18 cellular contexts compared by ENCODE assay signal in the genomic region with DNA sequence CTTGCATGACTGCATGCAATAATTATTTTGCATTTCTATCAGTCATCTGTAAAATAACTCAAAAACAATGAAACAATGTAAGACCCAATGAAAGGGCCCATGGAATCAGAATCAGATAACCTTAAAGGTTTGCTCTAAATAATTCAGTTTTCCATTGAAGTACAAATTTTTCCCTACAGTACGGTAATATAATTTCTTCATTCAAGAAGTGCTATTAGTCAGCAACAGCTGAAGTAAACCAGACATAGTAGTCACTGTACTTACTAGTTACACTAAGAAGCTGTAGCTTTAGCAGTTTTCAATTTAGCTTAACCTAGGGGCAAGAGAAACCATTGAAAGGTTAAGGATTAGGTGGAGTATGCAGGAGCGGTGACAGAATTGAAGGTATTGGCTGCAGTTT. TPM values are rescaled to one million over a fixed set of nuclear protein-coding genes. Genes with fewer than 3 reads are reported as not detected.
DNase-seq lines count a peak whose midpoint lies in the region; FAIRE-seq and TF ChIP-seq lines count a peak whose summit lies in the region.
"Had no signal": no experiment of that assay in that cellular context is flagged by ENCODE, and none has a peak within 500 bp of the region (broad histone marks: within the 10 kb centered on the region; RNA-seq: fewer than 3 reads in every experiment).

No MANE protein-coding gene starts in this region.

- TF ChIP-seq CTCF in bronchial epithelial cell (IDR thresholded peaks at IDR 0.05; ENCODE audit: insufficient read depth, low read length, severe bottlenecking) (no peak), spleen (IDR thresholded peaks at IDR 0.05 in 8 of 11, conservative IDR thresholded peaks at IDR 0.05 in 3 of 11) (no peak)

- H2AFZ ChIP-seq in mesenchymal stem cell (ENCODE audit: low read depth, low read length), result no peak overlapping the region
- H2AFZ ChIP-seq: PC-9 had no signal

- H3K36me3 Mint-ChIP-seq in activated T-helper 1 cell treated with anti-CD3 and anti-CD28 coated beads, Interleukin-12 subunit alpha, Interleukin-12 subunit beta, Interleukin-2, Interleukin-4 antibody, amounts not matched to agents 30 ng/mL and 10 ng/mL and 1 ng/mL, durations not matched to agents 14 hours and 24 hours and 36 hours (ENCODE audit: low read depth), result no peaks in the 10 kb centered on the region

- no peak overlapping the region for H2BK120ac ChIP-seq in mesenchymal stem cell (ENCODE audit: low read depth, low read length)

- H2BK15ac ChIP-seq in mesenchymal stem cell (ENCODE audit: low read depth, poor library complexity, severe bottlenecking), result no peak overlapping the region

- TF ChIP-seq POLR2A in spleen (IDR thresholded peaks at IDR 0.05), result no peak

- no peak overlapping the region for H4K8ac ChIP-seq in mesenchymal stem cell (ENCODE audit: low read length)

- H3K9ac ChIP-seq in HUES64 (ENCODE audit: low read depth, low read length), result no peak overlapping the region
- peak overlapping the region; percentile 14 for H3K9ac ChIP-seq in mesenchymal stem cell (ENCODE audit: low read length)

- H3K27ac ChIP-seq in HUES64 (ENCODE audit: low read depth, low read length) (0 out of 2 replicates have a peak overlapping the region, but pooled peaks have one; percentile 16), mesenchymal stem cell (ENCODE audit: low read length, poor library complexity, severe bottlenecking) (no peak overlapping the region), spleen (no peak overlapping the region)
- H3K27ac ChIP-seq: C4-2B, PC-9 had no signal

- H3K18ac ChIP-seq in mesenchymal stem cell (ENCODE audit: low read depth in 1 of 2, low read length in 2 of 2), result no peak overlapping the region

- intact Hi-C loops in activated T-helper 1 cell treated with anti-CD3 and anti-CD28 coated beads, Interleukin-12 subunit alpha, Interleukin-12 subunit beta, Interleukin-2, Interleukin-4 antibody, amounts not matched to agents 30 ng/mL and 10 ng/mL and 1 ng/mL, durations not matched to agents 14 hours and 24 hours and 36 hours (cut with micrococcal nuclease), result no loop called here
- intact Hi-C loops in spleen (cut with DNase I; ENCODE audit: low total_unique reads), result no loop called here

- H3K23ac ChIP-seq in mesenchymal stem cell (ENCODE audit: low read length in 2 of 2), result no peak overlapping the region

- no peak overlapping the region for H3K27ac Mint-ChIP-seq in activated T-helper 1 cell treated with anti-CD3 and anti-CD28 coated beads, Interleukin-12 subunit alpha, Interleukin-12 subunit beta, Interleukin-2, Interleukin-4 antibody, amounts not matched to agents 30 ng/mL and 10 ng/mL and 1 ng/mL, durations not matched to agents 14 hours and 24 hours and 36 hours

- 75% methylated on average over 2 of the region's 2 CpGs for WGBS in HUES64
- 71% methylated on average over 1 of the region's 2 CpGs for WGBS in mesenchymal stem cell
- WGBS in spleen, 5 donors, result 48 to 80% (median 52%) methylated on average over 2 of the region's 2 CpGs

- H3K9me3 Mint-ChIP-seq in activated T-helper 1 cell treated with anti-CD3 and anti-CD28 coated beads, Interleukin-12 subunit alpha, Interleukin-12 subunit beta, Interleukin-2, Interleukin-4 antibody, amounts not matched to agents 30 ng/mL and 10 ng/mL and 1 ng/mL, durations not matched to agents 14 hours and 24 hours and 36 hours, result no peaks in the 10 kb centered on the region

- no peak overlapping the region for H3K4me3 Mint-ChIP-seq in activated T-helper 1 cell treated with anti-CD3 and anti-CD28 coated beads, Interleukin-12 subunit alpha, Interleukin-12 subunit beta, Interleukin-2, Interleukin-4 antibody, amounts not matched to agents 30 ng/mL and 10 ng/mL and 1 ng/mL, durations not matched to agents 14 hours and 24 hours and 36 hours

- H4K91ac ChIP-seq in mesenchymal stem cell (ENCODE audit: low read length), result no peak overlapping the region

- H3K27me3 ChIP-seq in HUES64 (ENCODE audit: insufficient read depth, low read length), result no peaks in the 10 kb centered on the region
- H3K27me3 ChIP-seq in bronchial epithelial cell (ENCODE audit: control insufficient read depth, insufficient read depth, low read length), result no peaks in the 10 kb centered on the region
- no peaks in the 10 kb centered on the region for H3K27me3 ChIP-seq in mesenchymal stem cell (ENCODE audit: control insufficient read depth in 1 of 2, insufficient read depth in 1 of 2, low read length in 2 of 2)
- peaks cover 0 to 42% (median 29%) of the 10 kb centered on the region in 7 donors for H3K27me3 ChIP-seq in spleen (replicated peaks in 1 of 7)

- no peak overlapping the region for H2AK5ac ChIP-seq in mesenchymal stem cell (ENCODE audit: low read length, severe bottlenecking)

- H3K4me2 ChIP-seq in mesenchymal stem cell (ENCODE audit: low read length, poor library complexity, severe bottlenecking), result no peak overlapping the region
- H3K4me2 ChIP-seq: PC-9 had no signal

- FAIRE-seq in bronchial epithelial cell (lab: Jason Lieb, UNC), result no peak
- FAIRE-seq: GM18507, K562 had no signal

- DNase-seq in bronchial epithelial cell (ENCODE audit: low read depth), result peak; percentile 17
- peak; percentile 71 for DNase-seq in mesenchymal stem cell
- no peak for DNase-seq in activated T-helper 1 cell treated with anti-CD3 and anti-CD28 coated beads, Interleukin-12 subunit alpha, Interleukin-12 subunit beta, Interleukin-2, Interleukin-4 antibody, amounts not matched to agents 30 ng/mL and 10 ng/mL and 1 ng/mL, durations not matched to agents 14 hours and 24 hours and 36 hours (ENCODE audit: low spot score)
- DNase-seq in Ammon's horn (ENCODE audit: low spot score), result no peak
- no peak for DNase-seq in SIG-M5 (lab: John Stamatoyannopoulos, UW)
- DNase-seq in spleen, result no peak
- DNase-seq: COR-L47, DMS53, NCI-H1092 treated with DMSO at 0.1 percent for 48 hours, NCI-H1694 treated with DMSO at 0.1 percent for 48 hours, NCI-H446, NCI-H748 treated with DMSO at 0.1 percent for 48 hours, PC-9 had no signal

- peaks cover 48% of the 10 kb centered on the region for H3K4me1 ChIP-seq in HUES64 (ENCODE audit: insufficient read depth, low read length)
- peaks cover 8% of the 10 kb centered on the region for H3K4me1 ChIP-seq in mesenchymal stem cell (ENCODE audit: control insufficient read depth, insufficient read depth, low read depth, low read length)
- peaks cover 9 to 37% (median 30%) of the 10 kb centered on the region in 6 donors for H3K4me1 ChIP-seq in spleen

- peaks cover 5% of the 10 kb centered on the region for H3K27me3 Mint-ChIP-seq in activated T-helper 1 cell treated with anti-CD3 and anti-CD28 coated beads, Interleukin-12 subunit alpha, Interleukin-12 subunit beta, Interleukin-2, Interleukin-4 antibody, amounts not matched to agents 30 ng/mL and 10 ng/mL and 1 ng/mL, durations not matched to agents 14 hours and 24 hours and 36 hours (ENCODE audit: insufficient read depth)

- H3K79me1 ChIP-seq in mesenchymal stem cell (replicated peaks; ENCODE audit: low read length, poor library complexity, severe bottlenecking), result peaks cover 38% of the 10 kb centered on the region

- H3K4me3 ChIP-seq in HUES64 (ENCODE audit: low read length) (no peak overlapping the region), bronchial epithelial cell (ENCODE audit: low read depth, low read length) (no peak overlapping the region), mesenchymal stem cell (ENCODE audit: insufficient read depth in 1 of 2, low read depth in 1 of 2, low read length in 2 of 2) (no peak overlapping the region), spleen (no peak overlapping the region)
- H3K4me3 ChIP-seq: HAP-1, K562, PC-9 had no signal

- H3K9me3 ChIP-seq in HUES64 (ENCODE audit: insufficient read depth, low read depth, low read length) (no peaks in the 10 kb centered on the region), mesenchymal stem cell (ENCODE audit: control insufficient read depth, low read length) (no peaks in the 10 kb centered on the region), spleen (no peaks in the 10 kb centered on the region)
- H3K9me3 ChIP-seq: HAP-1 had no signal

- peaks cover 34% of the 10 kb centered on the region for H3K4me1 Mint-ChIP-seq in activated T-helper 1 cell treated with anti-CD3 and anti-CD28 coated beads, Interleukin-12 subunit alpha, Interleukin-12 subunit beta, Interleukin-2, Interleukin-4 antibody, amounts not matched to agents 30 ng/mL and 10 ng/mL and 1 ng/mL, durations not matched to agents 14 hours and 24 hours and 36 hours (ENCODE audit: low read depth)

- no peak overlapping the region for H2BK12ac ChIP-seq in mesenchymal stem cell (ENCODE audit: low read length in 2 of 2)

- peak overlapping the region in 1 of 2 experiments; percentile 11 for H3K4ac ChIP-seq in mesenchymal stem cell (ENCODE audit: low read depth in 1 of 2, low read length in 2 of 2)

- no peak overlapping the region for H2BK5ac ChIP-seq in mesenchymal stem cell (ENCODE audit: low read depth, low read length, poor library complexity, severe bottlenecking)

- no peak overlapping the region for H3K14ac ChIP-seq in mesenchymal stem cell (ENCODE audit: low read length in 2 of 2)

- H3K36me3 ChIP-seq in HUES64 (ENCODE audit: insufficient read depth, low read length) (peaks cover 9% of the 10 kb centered on the region), bronchial epithelial cell (ENCODE audit: control insufficient read depth, insufficient read depth, low read length) (no peaks in the 10 kb centered on the region), mesenchymal stem cell (ENCODE audit: control insufficient read depth in 1 of 2, insufficient read depth in 2 of 2, low read depth in 1 of 2, low read length in 2 of 2) (peaks cover 0 to 7% of the 10 kb centered on the region in 2 experiments), spleen (no peaks in the 10 kb centered on the region)

RNA-seq across cellular contexts. Expression of a gene that starts 43.5 kb away (rescaled TPM):
- 110 TPM for polyA plus RNA-seq in HUES64 (2013, experiment 1 of 2)
- 117 TPM for polyA plus RNA-seq in HUES64 (2013, experiment 2 of 2)
- total RNA-seq in bronchial epithelial cell, result 13.4 and 35.3 TPM in 2 replicates
- polyA plus RNA-seq in mesenchymal stem cell (2013, experiment 1 of 2), result 65.2 TPM
- 68.3 TPM for polyA plus RNA-seq in mesenchymal stem cell (2013, experiment 2 of 2)
- 37.3 and 42.0 TPM in 2 replicates for total RNA-seq in activated T-helper 1 cell treated with anti-CD3 and anti-CD28 coated beads, Interleukin-12 subunit alpha, Interleukin-12 subunit beta, Interleukin-2, Interleukin-4 antibody, amounts not matched to agents 30 ng/mL and 10 ng/mL and 1 ng/mL, durations not matched to agents 14 hours and 24 hours and 36 hours
- total RNA-seq in spleen, result 10 to 100 TPM in 5 of 7 donors, 1 to 10 TPM in 2; 7.1 to 18.4 (median 12.5) TPM
- 1 to 10 TPM in 2 of 3 donors, under 1 TPM in 1; 0.54 to 2.7 (median 2.1) TPM for polyA plus RNA-seq in spleen

Comparison
In these comparisons a context has a peak if more than half of its experiments do, and no peak if none do; other contexts are left out.
1. DNase-seq: peak in bronchial epithelial cell (single experiment) and mesenchymal stem cell (single experiment); none in activated T-helper 1 cell treated with anti-CD3 and anti-CD28 coated beads, Interleukin-12 subunit alpha, Interleukin-12 subunit beta, Interleukin-2, Interleukin-4 antibody, amounts not matched to agents 30 ng/mL and 10 ng/mL and 1 ng/mL, durations not matched to agents 14 hours and 24 hours and 36 hours (single experiment), Ammon's horn (single experiment), SIG-M5 (single experiment) and spleen (single experiment).